In the genomic region with DNA sequence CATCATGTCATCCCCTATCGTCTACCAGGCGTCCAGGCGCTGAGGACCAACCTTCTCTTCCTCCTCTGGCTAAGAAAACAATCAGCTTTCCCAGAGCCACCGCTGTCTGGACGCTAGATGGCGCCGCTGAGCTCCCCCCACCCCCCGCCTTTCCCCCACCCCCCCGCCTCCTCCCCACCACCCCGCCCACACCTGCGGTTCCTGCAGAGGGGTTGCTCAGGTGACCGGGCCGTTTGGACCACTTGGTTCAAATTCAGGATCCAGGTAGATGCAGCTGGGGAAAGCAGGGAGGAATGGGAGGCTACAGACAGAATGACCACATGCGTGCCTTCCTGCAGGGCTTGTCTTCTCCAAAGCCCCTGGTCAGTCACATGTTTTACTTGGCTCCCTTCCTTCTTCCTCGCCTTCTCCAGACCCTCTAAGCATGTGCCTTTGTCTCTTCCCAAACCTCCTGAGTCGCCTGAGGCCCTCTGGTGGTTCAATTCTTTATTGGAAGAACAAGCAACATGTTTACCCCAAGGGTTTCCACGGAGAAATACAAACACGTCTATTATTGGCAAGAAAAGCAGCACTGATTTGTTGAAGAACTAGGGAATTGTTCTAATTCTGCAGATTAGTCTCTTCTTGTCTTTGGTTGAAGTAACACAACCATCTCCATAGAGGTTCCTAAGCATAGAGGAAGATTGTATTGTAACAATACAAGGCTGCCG, we compare ENCODE assay signal across 8 cellular contexts. TPM values are rescaled to one million over a fixed set of nuclear protein-coding genes. Genes with fewer than 3 reads are reported as not detected.
DNase-seq lines count a peak whose midpoint lies in the region; ATAC-seq and TF ChIP-seq lines count a peak whose summit lies in the region.

No MANE protein-coding gene starts in this region.

- peaks cover 0 to 14% (median 10%) of the 10 kb centered on the region in 4 donors for H3K4me1 ChIP-seq in sigmoid colon

- H3K27me3 ChIP-seq in sigmoid colon: no peaks in the 10 kb centered on the region

- DNase-seq in GDM1 (lab: John Stamatoyannopoulos, UW) (peak; percentile 36), MV-4-11 (lab: John Stamatoyannopoulos, UW) (peak; percentile 63), SIG-M5 treated with dmso at 0.1 percent for 504 hours (lab: John Stamatoyannopoulos, UW; ENCODE audit: unreplicated experiment) (peak; percentile 63), amygdala (lab: John Stamatoyannopoulos, UW) (peak in 32 of 56 donors; percentile 4 to 57 (median 35)), hepatic stellate cell (ENCODE audit: low spot score) (peak; percentile 61), sigmoid colon (peak; percentile 78), NK-92 (lab: John Stamatoyannopoulos, UW; ENCODE audit: unreplicated experiment) (no peak)

- ATAC-seq in GM21576 (IDR thresholded peaks at IDR 0.05; ENCODE audit: unreplicated experiment): no peak

- TF ChIP-seq POLR2A in sigmoid colon (IDR thresholded peaks at IDR 0.05): no peak

- intact Hi-C loops in sigmoid colon (cut with DNase I): loop anchor here (2.0 kb wide), 1 partner anchor 98 kb away; no protein-coding TSS in a partner anchor

- no peaks in the 10 kb centered on the region for H3K36me3 ChIP-seq in sigmoid colon

- peak overlapping the region in 2 of 4 donors; percentile 28 to 38 for H3K27ac ChIP-seq in sigmoid colon

- TF ChIP-seq CTCF in sigmoid colon (IDR thresholded peaks at IDR 0.05): peak in 2 of 4 experiments; percentile 35 to 38

- H3K9me3 ChIP-seq in sigmoid colon: peaks cover 0 to 8% (median 3%) of the 10 kb centered on the region in 4 donors

- no peak overlapping the region for H3K4me3 ChIP-seq in sigmoid colon

- TF ChIP-seq EP300 in sigmoid colon (IDR thresholded peaks at IDR 0.05): no peak

- 5 to 6% methylated on average over 17 to 19 of the region's 19 CpGs for whole genome bisulfite sequencing in sigmoid colon, 2 donors

RNA-seq across cellular contexts. Expression of gene AOC1, which starts 24.7 kb away (rescaled TPM):
- 1 to 10 TPM in 1 of 4 donors, not detected in 3; 1.4 TPM for total RNA-seq in sigmoid colon
- polyA plus RNA-seq in sigmoid colon: 100 to 1,000 TPM in 1 of 3 donors, 10 to 100 TPM in 2; 30.6 to 155 (median 64.0) TPM
